14 cellular contexts compared by ENCODE assay signal in genomic region chr3:196302551-196302950, GRCh38. TPM values are rescaled to one million over a fixed set of nuclear protein-coding genes. Genes with fewer than 3 reads are reported as not detected.
"Had no signal": no experiment of that assay in that cellular context is flagged by ENCODE, and none has a peak within 500 bp of the region (broad histone marks: within the 10 kb centered on the region; RNA-seq: fewer than 3 reads in every experiment).

No MANE protein-coding gene starts in this region.

RNA-seq across cellular contexts. Expression of gene TM4SF19, which starts 35.6 kb away (rescaled TPM):
- total RNA-seq: left colon, liver, mammary epithelial cell, mesothelial cell of epicardium, progenitor cell of endocrine pancreas, pulmonary artery endothelial cell, renal cortical epithelial cell, right atrium auricular region, skeletal muscle tissue, temporal lobe, tibial nerve, uterus had no signal
- polyA plus RNA-seq: liver, neural cell, smooth muscle cell had no signal
